28 cellular contexts compared by ENCODE assay signal in genomic region chr4:110787781-110788180, GRCh38.
"Had no signal": no experiment of that assay in that cellular context is flagged by ENCODE, and none has a peak within 500 bp of the region (broad histone marks: within the 10 kb centered on the region; RNA-seq: fewer than 3 reads in every experiment).

No MANE protein-coding gene starts in this region.

- ATAC-seq: right lobe of liver; stimulated activated naive B cell treated with anti-CD40 and anti-IgM and Interleukin-4, amounts not matched to agents 10 μg/mL and 1 μg/mL and 100 μg/mL, for 72 hours; upper lobe of right lung had no signal

- H3K27ac ChIP-seq: adrenal gland, ascending aorta, cardiac muscle cell, colonic mucosa, neutrophil, ovary, right lobe of liver, stomach, tibial artery, upper lobe of right lung, VCaP had no signal

- H3K4me3 ChIP-seq: adrenal gland, ascending aorta, cardiac muscle cell, colonic mucosa, ovary, right lobe of liver, stomach, tibial artery, upper lobe of right lung had no signal

- DNase-seq: activated CD4-positive, alpha-beta T cell treated with anti-CD3 and anti-CD28 coated beads for 4 hours; activated CD4-positive, alpha-beta T cell treated with anti-CD3 and anti-CD28 coated beads, Interleukin-2, amount 50 U/mL, for 4 hours; activated effector memory CD4-positive, alpha-beta T cell treated with anti-CD3 and anti-CD28 coated beads, Interleukin-2, amount 50 U/mL, for 16 hours; activated naive CD4-positive, alpha-beta T cell treated with anti-CD3 and anti-CD28 coated beads for 36 hours; activated naive CD8-positive, alpha-beta T cell treated with anti-CD3 and anti-CD28 coated beads for 36 hours; activated T-cell treated with anti-CD3 and anti-CD28 coated beads for 4 hours; adrenal gland; cerebellar nuclear complex; colonic mucosa; effector memory CD4-positive, alpha-beta T cell; head of caudate nucleus; hippocampal formation; immature natural killer cell; naive B cell; nephron progenitor cell; ovary; right lobe of liver; small intestine; stimulated activated CD4-positive, alpha-beta T cell treated with anti-CD3 and anti-CD28 coated beads, Interleukin-15, amount 100 ng/mL, for 24 hours; stimulated activated CD4-positive, alpha-beta T cell treated with anti-CD3 and anti-CD28 coated beads, Interleukin-2, amount 100 ng/mL, for 24 hours; stimulated activated naive B cell treated with anti-CD40 and anti-IgM and Interleukin-4, amounts not matched to agents 10 μg/mL and 1 μg/mL and 100 μg/mL, for 72 hours; stomach; tibial artery; upper lobe of right lung had no signal

- H3K27me3 ChIP-seq: adrenal gland, ascending aorta, cardiac muscle cell, colonic mucosa, neutrophil, ovary, right lobe of liver, stomach, tibial artery, upper lobe of right lung had no signal

- H3K9me3 ChIP-seq: adrenal gland, ascending aorta, colonic mucosa, neutrophil, ovary, stomach, tibial artery, upper lobe of right lung had no signal

- FAIRE-seq: small intestine had no signal

- H3K4me1 ChIP-seq: adrenal gland, ascending aorta, colonic mucosa, right lobe of liver, stomach, tibial artery, upper lobe of right lung had no signal

- H3K36me3 ChIP-seq: adrenal gland, ascending aorta, cardiac muscle cell, colonic mucosa, neutrophil, ovary, right lobe of liver, stomach, tibial artery, upper lobe of right lung had no signal
